2 cellular contexts compared by ENCODE assay signal in the genomic region with DNA sequence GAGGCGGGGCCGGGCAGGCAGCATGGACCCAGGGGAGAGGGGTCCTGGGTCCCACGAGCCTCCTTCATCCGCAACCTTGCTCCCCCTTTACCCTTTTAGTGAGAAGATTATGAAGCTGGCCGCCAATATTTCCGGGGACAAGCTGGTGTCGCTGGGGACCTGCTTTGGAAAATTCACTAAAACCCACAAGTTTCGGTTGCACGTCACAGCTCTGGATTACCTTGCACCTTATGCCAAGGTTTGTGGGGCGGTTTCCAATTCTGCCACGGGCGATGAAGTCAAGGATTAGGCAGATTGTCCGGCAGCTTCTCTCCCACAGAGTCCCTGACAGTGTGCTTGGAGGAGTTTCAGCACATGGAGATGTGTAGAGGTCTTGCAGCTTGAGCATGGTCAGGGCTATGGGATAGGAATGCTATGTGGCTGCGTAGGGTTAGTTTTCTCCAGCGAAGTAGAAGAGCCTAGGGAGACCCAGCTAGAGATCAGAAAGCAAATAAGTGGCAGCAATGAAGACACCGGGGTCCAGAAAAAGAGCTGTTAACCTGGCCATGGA.
TF ChIP-seq lines count a peak whose summit lies in the region.

No MANE protein-coding gene starts in this region.

TF ChIP-seq in A549, 52 proteins besides CTCF, POLR2A, EP300 and RAD21:
- TF ChIP-seq, protein P1, sequence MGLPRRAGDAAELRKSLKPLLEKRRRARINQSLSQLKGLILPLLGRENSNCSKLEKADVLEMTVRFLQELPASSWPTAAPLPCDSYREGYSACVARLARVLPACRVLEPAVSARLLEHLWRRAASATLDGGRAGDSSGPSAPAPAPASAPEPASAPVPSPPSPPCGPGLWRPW (IDR thresholded peaks at IDR 0.05), result no peak
- TF ChIP-seq HOXA7 (CRISPR knock-in tag; IDR thresholded peaks at IDR 0.05) (no peak), MAZ (IDR thresholded peaks at IDR 0.05; ENCODE audit: borderline replicate concordance, low read depth, low read length) (no peak), TP53 (CRISPR knock-in tag; IDR thresholded peaks at IDR 0.05) (no peak), BHLHE40 (IDR thresholded peaks at IDR 0.05; ENCODE audit: low read depth, low read length) (no peak), SREBF2 (IDR thresholded peaks at IDR 0.05) (no peak), KDM1A (IDR thresholded peaks at IDR 0.05; ENCODE audit: low read depth) (no peak), JUNB (IDR thresholded peaks at IDR 0.05) (no peak), CHD2 (IDR thresholded peaks at IDR 0.05; ENCODE audit: low read length, partially characterized antibody) (no peak), ZSCAN20 (CRISPR knock-in tag; IDR thresholded peaks at IDR 0.05) (no peak), KDM5A (IDR thresholded peaks at IDR 0.05) (no peak), JUN (IDR thresholded peaks at IDR 0.05) (no peak)
- TF ChIP-seq, protein P2, sequence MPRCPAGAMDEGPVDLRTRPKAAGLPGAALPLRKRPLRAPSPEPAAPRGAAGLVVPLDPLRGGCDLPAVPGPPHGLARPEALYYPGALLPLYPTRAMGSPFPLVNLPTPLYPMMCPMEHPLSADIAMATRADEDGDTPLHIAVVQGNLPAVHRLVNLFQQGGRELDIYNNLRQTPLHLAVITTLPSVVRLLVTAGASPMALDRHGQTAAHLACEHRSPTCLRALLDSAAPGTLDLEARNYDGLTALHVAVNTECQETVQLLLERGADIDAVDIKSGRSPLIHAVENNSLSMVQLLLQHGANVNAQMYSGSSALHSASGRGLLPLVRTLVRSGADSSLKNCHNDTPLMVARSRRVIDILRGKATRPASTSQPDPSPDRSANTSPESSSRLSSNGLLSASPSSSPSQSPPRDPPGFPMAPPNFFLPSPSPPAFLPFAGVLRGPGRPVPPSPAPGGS (IDR thresholded peaks at IDR 0.05), result no peak
- TF ChIP-seq, protein P3, sequence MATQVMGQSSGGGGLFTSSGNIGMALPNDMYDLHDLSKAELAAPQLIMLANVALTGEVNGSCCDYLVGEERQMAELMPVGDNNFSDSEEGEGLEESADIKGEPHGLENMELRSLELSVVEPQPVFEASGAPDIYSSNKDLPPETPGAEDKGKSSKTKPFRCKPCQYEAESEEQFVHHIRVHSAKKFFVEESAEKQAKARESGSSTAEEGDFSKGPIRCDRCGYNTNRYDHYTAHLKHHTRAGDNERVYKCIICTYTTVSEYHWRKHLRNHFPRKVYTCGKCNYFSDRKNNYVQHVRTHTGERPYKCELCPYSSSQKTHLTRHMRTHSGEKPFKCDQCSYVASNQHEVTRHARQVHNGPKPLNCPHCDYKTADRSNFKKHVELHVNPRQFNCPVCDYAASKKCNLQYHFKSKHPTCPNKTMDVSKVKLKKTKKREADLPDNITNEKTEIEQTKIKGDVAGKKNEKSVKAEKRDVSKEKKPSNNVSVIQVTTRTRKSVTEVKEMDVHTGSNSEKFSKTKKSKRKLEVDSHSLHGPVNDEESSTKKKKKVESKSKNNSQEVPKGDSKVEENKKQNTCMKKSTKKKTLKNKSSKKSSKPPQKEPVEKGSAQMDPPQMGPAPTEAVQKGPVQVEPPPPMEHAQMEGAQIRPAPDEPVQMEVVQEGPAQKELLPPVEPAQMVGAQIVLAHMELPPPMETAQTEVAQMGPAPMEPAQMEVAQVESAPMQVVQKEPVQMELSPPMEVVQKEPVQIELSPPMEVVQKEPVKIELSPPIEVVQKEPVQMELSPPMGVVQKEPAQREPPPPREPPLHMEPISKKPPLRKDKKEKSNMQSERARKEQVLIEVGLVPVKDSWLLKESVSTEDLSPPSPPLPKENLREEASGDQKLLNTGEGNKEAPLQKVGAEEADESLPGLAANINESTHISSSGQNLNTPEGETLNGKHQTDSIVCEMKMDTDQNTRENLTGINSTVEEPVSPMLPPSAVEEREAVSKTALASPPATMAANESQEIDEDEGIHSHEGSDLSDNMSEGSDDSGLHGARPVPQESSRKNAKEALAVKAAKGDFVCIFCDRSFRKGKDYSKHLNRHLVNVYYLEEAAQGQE (IDR thresholded peaks at IDR 0.05), result no peak

TF ChIP-seq in liver, 16 proteins besides CTCF, POLR2A, EP300 and RAD21 (continued from another document):
- TF ChIP-seq, protein P4, sequence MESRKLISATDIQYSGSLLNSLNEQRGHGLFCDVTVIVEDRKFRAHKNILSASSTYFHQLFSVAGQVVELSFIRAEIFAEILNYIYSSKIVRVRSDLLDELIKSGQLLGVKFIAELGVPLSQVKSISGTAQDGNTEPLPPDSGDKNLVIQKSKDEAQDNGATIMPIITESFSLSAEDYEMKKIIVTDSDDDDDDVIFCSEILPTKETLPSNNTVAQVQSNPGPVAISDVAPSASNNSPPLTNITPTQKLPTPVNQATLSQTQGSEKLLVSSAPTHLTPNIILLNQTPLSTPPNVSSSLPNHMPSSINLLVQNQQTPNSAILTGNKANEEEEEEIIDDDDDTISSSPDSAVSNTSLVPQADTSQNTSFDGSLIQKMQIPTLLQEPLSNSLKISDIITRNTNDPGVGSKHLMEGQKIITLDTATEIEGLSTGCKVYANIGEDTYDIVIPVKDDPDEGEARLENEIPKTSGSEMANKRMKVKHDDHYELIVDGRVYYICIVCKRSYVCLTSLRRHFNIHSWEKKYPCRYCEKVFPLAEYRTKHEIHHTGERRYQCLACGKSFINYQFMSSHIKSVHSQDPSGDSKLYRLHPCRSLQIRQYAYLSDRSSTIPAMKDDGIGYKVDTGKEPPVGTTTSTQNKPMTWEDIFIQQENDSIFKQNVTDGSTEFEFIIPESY (IDR thresholded peaks at IDR 0.05), result no peak
- TF ChIP-seq JUND (IDR thresholded peaks at IDR 0.05) (no peak), YY1 (IDR thresholded peaks at IDR 0.05) (no peak), FOXA1 (IDR thresholded peaks at IDR 0.05) (no peak)
